ENCODE assay signal across 8 cellular contexts in the genomic region with DNA sequence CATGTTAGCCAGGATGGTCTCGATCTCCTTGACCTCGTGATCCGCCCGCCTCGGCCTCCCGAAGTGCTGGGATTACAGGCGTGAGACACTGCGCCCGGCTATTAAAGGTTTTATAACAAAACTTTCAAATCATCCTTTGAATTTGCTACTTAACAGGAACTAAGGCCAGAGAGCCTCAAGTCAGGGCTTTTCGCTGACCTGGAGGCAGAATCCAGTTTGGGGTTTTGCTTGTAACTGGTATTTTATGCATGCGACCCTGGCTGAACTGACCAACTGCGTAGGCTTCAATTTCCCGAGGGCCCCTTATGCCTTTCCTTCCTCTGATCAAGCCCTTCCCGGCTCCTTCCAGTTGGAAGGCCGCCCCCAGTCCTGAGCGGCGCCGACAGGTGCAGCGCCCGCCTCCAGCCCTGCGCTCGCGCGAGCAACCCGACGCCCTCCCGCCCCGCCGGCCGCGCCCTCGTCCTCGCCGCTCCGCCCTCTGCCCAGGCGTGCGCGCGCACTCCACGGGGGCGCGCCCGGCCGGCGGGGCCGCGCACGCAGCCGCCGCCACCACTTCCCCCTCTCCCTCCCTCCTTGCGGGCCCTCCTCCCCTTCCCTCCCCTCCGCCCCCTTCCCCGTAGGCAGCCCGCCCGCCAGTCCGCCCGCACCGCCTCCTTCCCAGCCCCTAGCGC. TPM values are rescaled to one million over a fixed set of nuclear protein-coding genes. Genes with fewer than 3 reads are reported as not detected.
A peak's percentile ranks its signal among the peaks of the same experiment; 100 is the strongest.
DNase-seq lines count a peak whose midpoint lies in the region; ATAC-seq and FAIRE-seq lines count a peak whose summit lies in the region.
"Not testable (repeated sequence)": the region's sequence is repeated elsewhere in the genome, so short reads cannot be mapped to it uniquely, and the experiment has no call there.

A gene with protein sequence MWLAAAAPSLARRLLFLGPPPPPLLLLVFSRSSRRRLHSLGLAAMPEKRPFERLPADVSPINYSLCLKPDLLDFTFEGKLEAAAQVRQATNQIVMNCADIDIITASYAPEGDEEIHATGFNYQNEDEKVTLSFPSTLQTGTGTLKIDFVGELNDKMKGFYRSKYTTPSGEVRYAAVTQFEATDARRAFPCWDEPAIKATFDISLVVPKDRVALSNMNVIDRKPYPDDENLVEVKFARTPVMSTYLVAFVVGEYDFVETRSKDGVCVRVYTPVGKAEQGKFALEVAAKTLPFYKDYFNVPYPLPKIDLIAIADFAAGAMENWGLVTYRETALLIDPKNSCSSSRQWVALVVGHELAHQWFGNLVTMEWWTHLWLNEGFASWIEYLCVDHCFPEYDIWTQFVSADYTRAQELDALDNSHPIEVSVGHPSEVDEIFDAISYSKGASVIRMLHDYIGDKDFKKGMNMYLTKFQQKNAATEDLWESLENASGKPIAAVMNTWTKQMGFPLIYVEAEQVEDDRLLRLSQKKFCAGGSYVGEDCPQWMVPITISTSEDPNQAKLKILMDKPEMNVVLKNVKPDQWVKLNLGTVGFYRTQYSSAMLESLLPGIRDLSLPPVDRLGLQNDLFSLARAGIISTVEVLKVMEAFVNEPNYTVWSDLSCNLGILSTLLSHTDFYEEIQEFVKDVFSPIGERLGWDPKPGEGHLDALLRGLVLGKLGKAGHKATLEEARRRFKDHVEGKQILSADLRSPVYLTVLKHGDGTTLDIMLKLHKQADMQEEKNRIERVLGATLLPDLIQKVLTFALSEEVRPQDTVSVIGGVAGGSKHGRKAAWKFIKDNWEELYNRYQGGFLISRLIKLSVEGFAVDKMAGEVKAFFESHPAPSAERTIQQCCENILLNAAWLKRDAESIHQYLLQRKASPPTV (plus strand): TSS at position 552 of the 671 bp plus-strand sequence. CDS start 193 bp downstream, outside the sequence.

- peak; percentile 94 for DNase-seq in DMS 273 (lab: John Stamatoyannopoulos, UW; ENCODE audit: unreplicated experiment)
- peak; percentile 64 for DNase-seq in RCC 7860 (ENCODE audit: low spot score)
- DNase-seq in activated T-cell treated with anti-CD3 and anti-CD28 coated beads, Interleukin-2, amount 50 U/mL, for 72 hours, result peak; percentile 84 to 89
- peak; percentile 64 to 85 for DNase-seq in stimulated activated CD8-positive, alpha-beta memory T cell treated with anti-CD3 and anti-CD28 coated beads, Interleukin-4, amount 100 ng/mL, for 1 hour (ENCODE audit: low read depth in 2 of 2, low spot score in 1 of 2)

- H3K36me3 Mint-ChIP-seq in activated T-cell treated with anti-CD3 and anti-CD28 coated beads, Interleukin-2, amount 50 U/mL, for 72 hours (ENCODE audit: insufficient read depth in 2 of 2), result not testable (repeated sequence)

- not testable (repeated sequence) for H3K27me3 ChIP-seq in mucosa of rectum (ENCODE audit: control insufficient read depth in 2 of 2, insufficient read depth in 2 of 2, low read length in 2 of 2)

- H3K4me1 Mint-ChIP-seq in activated T-cell treated with anti-CD3 and anti-CD28 coated beads, Interleukin-2, amount 50 U/mL, for 72 hours (ENCODE audit: low read depth), result not testable (repeated sequence)

- not testable (repeated sequence) for FAIRE-seq in RCC 7860 (lab: Jason Lieb, UNC)

- H3K4me1 ChIP-seq in mucosa of rectum (ENCODE audit: control insufficient read depth in 2 of 2, insufficient read depth in 2 of 2, low read length in 2 of 2), result not testable (repeated sequence)

- not testable (repeated sequence) for H3K27me3 Mint-ChIP-seq in activated T-cell treated with anti-CD3 and anti-CD28 coated beads, Interleukin-2, amount 50 U/mL, for 72 hours (ENCODE audit: low read depth)

- peak within 1 kb of the TSS; percentile 92 for H3K4me3 Mint-ChIP-seq in activated T-cell treated with anti-CD3 and anti-CD28 coated beads, Interleukin-2, amount 50 U/mL, for 72 hours

- not testable (repeated sequence) for H3K36me3 ChIP-seq in KOPT-K1 (ENCODE audit: insufficient read depth, low read length); mucosa of rectum (ENCODE audit: control insufficient read depth in 2 of 2, insufficient read depth in 2 of 2, low read length in 2 of 2)

- H3K9me3 Mint-ChIP-seq in activated T-cell treated with anti-CD3 and anti-CD28 coated beads, Interleukin-2, amount 50 U/mL, for 72 hours, result not testable (repeated sequence)

- H3K4me3 ChIP-seq in mucosa of rectum (ENCODE audit: low read length in 2 of 2), result peak within 1 kb of the TSS; percentile 65 to 69

- H3K27ac ChIP-seq in KOPT-K1 (ENCODE audit: low read depth, low read length, poor library complexity, severe bottlenecking) (peak within 1 kb of the TSS; percentile 72), mucosa of rectum (ENCODE audit: low read depth in 2 of 2, low read length in 2 of 2) (peak within 1 kb of the TSS; percentile 85 to 87)

- not testable (repeated sequence) for H3K9me3 ChIP-seq in KOPT-K1 (ENCODE audit: insufficient read depth, low read length, poor library complexity, severe bottlenecking); mucosa of rectum (ENCODE audit: control insufficient read depth in 2 of 2, low read length in 2 of 2)

- H3K9ac ChIP-seq in mucosa of rectum (ENCODE audit: low read depth in 1 of 2, low read length in 2 of 2), result peak within 1 kb of the TSS; percentile 72 to 77

- ATAC-seq in GM21737 (IDR thresholded peaks at IDR 0.05; ENCODE audit: unreplicated experiment) (peak; percentile 73), esophagus mucosa (peak; percentile 94)
- ATAC-seq in activated T-cell treated with anti-CD3 and anti-CD28 coated beads, Interleukin-2, amount 50 U/mL, for 72 hours (replicated peaks in 1 of 2), result peak; percentile 87 to 88

- H3K27ac Mint-ChIP-seq in activated T-cell treated with anti-CD3 and anti-CD28 coated beads, Interleukin-2, amount 50 U/mL, for 72 hours, result peak within 1 kb of the TSS; percentile 89

RNA-seq across cellular contexts. Expression of the gene that starts here (rescaled TPM):
- 100 to 1,000 TPM; 157 to 163 TPM for total RNA-seq in activated T-cell treated with anti-CD3 and anti-CD28 coated beads, Interleukin-2, amount 50 U/mL, for 72 hours
- total RNA-seq in esophagus mucosa, result 181 TPM

Comparison
In these comparisons a context has a peak if more than half of its experiments do, and no peak if none do; other contexts are left out.
1. Peak in every context shown above with its lines: DNase-seq, ATAC-seq, H3K4me3 ChIP-seq and H3K27ac ChIP-seq.